Comparison of ENCODE assay signal across 1 cellular context in the genomic region with DNA sequence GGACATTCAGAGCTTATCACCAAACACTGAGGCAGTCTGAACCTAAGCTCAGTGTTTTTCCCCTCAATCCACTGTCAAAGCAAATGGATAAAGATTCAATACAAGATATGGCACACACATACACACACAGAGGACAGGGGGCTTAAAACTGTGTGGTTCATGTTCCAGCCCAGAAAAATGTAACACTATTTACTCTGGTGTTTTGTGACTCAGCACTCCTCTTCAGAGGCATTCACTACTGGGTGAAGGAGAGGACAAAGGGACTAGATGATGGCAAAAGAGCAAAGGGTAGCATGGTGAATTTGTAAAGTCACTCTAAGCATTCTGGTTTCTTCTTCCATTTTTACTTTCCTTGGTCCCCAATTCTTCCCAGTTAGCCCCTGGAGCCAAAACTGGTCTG.
TF ChIP-seq lines count a peak whose summit lies in the region.

No MANE protein-coding gene starts in this region.

TF ChIP-seq in H1, 55 proteins besides CTCF, POLR2A, EP300 and RAD21 (continued from another document):
- no peak for TF ChIP-seq CBX8 (IDR thresholded peaks at IDR 0.05; ENCODE audit: borderline replicate concordance, low read depth, low read length)
